In genomic region chr17:42116705-42117396, GRCh38 we compare ENCODE assay signal across 8 cellular contexts. TPM values are rescaled to one million over a fixed set of nuclear protein-coding genes. Genes with fewer than 3 reads are reported as not detected.
DNase-seq lines count a peak whose midpoint lies in the region; ATAC-seq and TF ChIP-seq lines count a peak whose summit lies in the region.

No MANE protein-coding gene starts in this region.

- no peak overlapping the region for H3K27ac ChIP-seq in HEK293 (ENCODE audit: extremely low read depth, low read depth, low read length)

- H3K9me3 ChIP-seq in HEK293 (ENCODE audit: control insufficient read depth, insufficient read depth, low read depth, low read length): no peaks in the 10 kb centered on the region

- no peak overlapping the region for H3K4me3 ChIP-seq in AG10803 (ENCODE audit: low read length)
- H3K4me3 ChIP-seq in HEK293 (ENCODE audit: low read depth, low read length): no peak overlapping the region

- POLR2A ChIA-PET in HEK293 (lab: Yijun Ruan, JAX): no interaction called here

- DNase-seq in AG10803 (ENCODE audit: low read depth): peak; percentile 78
- DNase-seq in NCI-H524 treated with DMSO at 0.1 percent for 48 hours (lab: John Stamatoyannopoulos, UW): peak; percentile 16
- DNase-seq in activated CD4-positive, alpha-beta T cell treated with anti-CD3 and anti-CD28 coated beads for 24 hours (ENCODE audit: low read depth in 2 of 2): peak; percentile 72 to 76
- DNase-seq in cerebellar cortex (ENCODE audit: low spot score): peak; percentile 88
- peak; percentile 86 for DNase-seq in left lobe of liver (ENCODE audit: low spot score)
- peak; percentile 69 to 79 for DNase-seq in stimulated activated CD4-positive, alpha-beta T cell treated with anti-CD3 and anti-CD28 coated beads, Interleukin-4, amount 100 ng/mL, for 4 hours

- H3K4me1 ChIP-seq in HEK293 (ENCODE audit: control insufficient read depth, insufficient read depth, low read length): peaks cover 4% of the 10 kb centered on the region; the same call in 1 of the 2 replicates

- TF ChIP-seq CTCF in AG10803 (conservative IDR thresholded peaks at IDR 0.05; ENCODE audit: low read length) (peak; percentile 81), HEK293 (tag by site-specific recombination; IDR thresholded peaks at IDR 0.05) (peak; percentile 80)

- ATAC-seq in left lobe of liver: peak; percentile 63
- ATAC-seq in GM19452 (IDR thresholded peaks at IDR 0.05; ENCODE audit: unreplicated experiment): no peak

- CTCF ChIA-PET in HEK293 (lab: Yijun Ruan, JAX): interaction anchor here (0.5 to 17.1 kb wide), 24 partner anchors 9 to 1783 kb away, joined by 3 to 260 read pairs (median 4); partner anchors contain the start of genes DNAJC7 and NKIRAS2

- peaks cover 9 to 66% of the 10 kb centered on the region in 2 experiments; a peak in 2 of 3 replicates for H3K36me3 ChIP-seq in HEK293 (ENCODE audit: control insufficient read depth in 2 of 2, insufficient read depth in 1 of 2, low read length in 2 of 2)

TF ChIP-seq in HEK293, 187 proteins besides CTCF, POLR2A, EP300 and RAD21:
- TF ChIP-seq ZNF426 (tag by site-specific recombination; IDR thresholded peaks at IDR 0.05) (no peak), SCRT2 (tag by site-specific recombination; IDR thresholded peaks at IDR 0.05) (peak; percentile 100), ZNF2 (tag by site-specific recombination; IDR thresholded peaks at IDR 0.05) (peak; percentile 66; the same call in 1 of the 2 replicates), SCRT1 (tag by site-specific recombination; IDR thresholded peaks at IDR 0.05; ENCODE audit: borderline replicate concordance) (peak; percentile 100), MEIS1 (CRISPR knock-in tag; IDR thresholded peaks at IDR 0.05; ENCODE audit: borderline replicate concordance) (no peak), SP7 (tag by site-specific recombination; IDR thresholded peaks at IDR 0.05) (0 out of 2 replicates have a peak, but pooled peaks have one; percentile 20), ZNF654 (tag by site-specific recombination; IDR thresholded peaks at IDR 0.05; ENCODE audit: low read depth) (peak; percentile 86), ZNF600 (tag by site-specific recombination; IDR thresholded peaks at IDR 0.05) (peak; percentile 49; the same call in 1 of the 2 replicates), ZBTB17 (tag by site-specific recombination; IDR thresholded peaks at IDR 0.05) (peak; percentile 33), ZSCAN30 (tag by site-specific recombination; IDR thresholded peaks at IDR 0.05) (0 out of 2 replicates have a peak, but pooled peaks have one; percentile 30)
- TF ChIP-seq, protein P1, sequence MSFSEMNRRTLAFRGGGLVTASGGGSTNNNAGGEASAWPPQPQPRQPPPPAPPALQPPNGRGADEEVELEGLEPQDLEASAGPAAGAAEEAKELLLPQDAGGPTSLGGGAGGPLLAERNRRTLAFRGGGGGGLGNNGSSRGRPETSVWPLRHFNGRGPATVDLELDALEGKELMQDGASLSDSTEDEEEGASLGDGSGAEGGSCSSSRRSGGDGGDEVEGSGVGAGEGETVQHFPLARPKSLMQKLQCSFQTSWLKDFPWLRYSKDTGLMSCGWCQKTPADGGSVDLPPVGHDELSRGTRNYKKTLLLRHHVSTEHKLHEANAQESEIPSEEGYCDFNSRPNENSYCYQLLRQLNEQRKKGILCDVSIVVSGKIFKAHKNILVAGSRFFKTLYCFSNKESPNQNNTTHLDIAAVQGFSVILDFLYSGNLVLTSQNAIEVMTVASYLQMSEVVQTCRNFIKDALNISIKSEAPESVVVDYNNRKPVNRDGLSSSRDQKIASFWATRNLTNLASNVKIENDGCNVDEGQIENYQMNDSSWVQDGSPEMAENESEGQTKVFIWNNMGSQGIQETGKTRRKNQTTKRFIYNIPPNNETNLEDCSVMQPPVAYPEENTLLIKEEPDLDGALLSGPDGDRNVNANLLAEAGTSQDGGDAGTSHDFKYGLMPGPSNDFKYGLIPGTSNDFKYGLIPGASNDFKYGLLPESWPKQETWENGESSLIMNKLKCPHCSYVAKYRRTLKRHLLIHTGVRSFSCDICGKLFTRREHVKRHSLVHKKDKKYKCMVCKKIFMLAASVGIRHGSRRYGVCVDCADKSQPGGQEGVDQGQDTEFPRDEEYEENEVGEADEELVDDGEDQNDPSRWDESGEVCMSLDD (tag by site-specific recombination; IDR thresholded peaks at IDR 0.05): peak; percentile 76
TF ChIP-seq in HEK293: peak in this region for 9.

RNA-seq across cellular contexts. Expression of gene KAT2A, which starts 4.3 kb away (rescaled TPM):
- total RNA-seq in left lobe of liver: 30.8 TPM

RNA-seq across cellular contexts. Expression of gene DHX58, which starts 4.3 kb away (rescaled TPM):
- 30.3 TPM for total RNA-seq in left lobe of liver

RNA-seq across cellular contexts. Expression of gene HSPB9, which starts 5.8 kb away (rescaled TPM):
- total RNA-seq in left lobe of liver: 1.1 TPM

RNA-seq across cellular contexts. Expression of gene ZNF385C, which starts 18.6 kb away (rescaled TPM):
- total RNA-seq in left lobe of liver: 0.13 TPM

RNA-seq across cellular contexts. Expression of gene RAB5C, which starts 37.9 kb away (rescaled TPM):
- total RNA-seq in left lobe of liver: 56.3 TPM

Comparison
In these comparisons a context has a peak if more than half of its experiments do, and no peak if none do; other contexts are left out.
1. DNase-seq: peak in every context shown above with its lines; median percentile 88 in cerebellar cortex; 86 in left lobe of liver; 78 in AG10803; 74 in activated CD4-positive, alpha-beta T cell treated with anti-CD3 and anti-CD28 coated beads for 24 hours; 74 in stimulated activated CD4-positive, alpha-beta T cell treated with anti-CD3 and anti-CD28 coated beads, Interleukin-4, amount 100 ng/mL, for 4 hours; 16 in NCI-H524 treated with DMSO at 0.1 percent for 48 hours.